Comparison of ENCODE assay signal across 14 cellular contexts in genomic region chr6:29724937-29725869, GRCh38. TPM values are rescaled to one million over a fixed set of nuclear protein-coding genes. Genes with fewer than 3 reads are reported as not detected.
DNase-seq lines count a peak whose midpoint lies in the region; FAIRE-seq and TF ChIP-seq lines count a peak whose summit lies in the region.
"Had no signal": no experiment of that assay in that cellular context is flagged by ENCODE, and none has a peak within 500 bp of the region (broad histone marks: within the 10 kb centered on the region; RNA-seq: fewer than 3 reads in every experiment).

No MANE protein-coding gene starts in this region.

- H2BK15ac ChIP-seq in H9 (ENCODE audit: low read depth, low read length): no peak overlapping the region

- H3K27ac Mint-ChIP-seq in CD14-positive monocyte (peak overlapping the region in 6 of 7 donors; percentile 30 to 99 (median 96)), astrocyte (ENCODE audit: unreplicated experiment) (no peak overlapping the region), neural progenitor cell (no peak overlapping the region), endodermal cell (no peak overlapping the region), H9 (no peak overlapping the region), endothelial cell (ENCODE audit: unreplicated experiment) (no peak overlapping the region)

- no peak overlapping the region for H4K5ac ChIP-seq in H9 (ENCODE audit: insufficient read length, low read depth, low read length)

- DNase-seq in CD14-positive monocyte (ENCODE audit: low spot score) (no peak), astrocyte (ENCODE audit: low read depth) (no peak), neural progenitor cell (ENCODE audit: low spot score) (no peak), endodermal cell (no peak), NCI-H146 treated with DMSO at 0.1 percent for 48 hours (lab: John Stamatoyannopoulos, UW; ENCODE audit: unreplicated experiment) (no peak), H9 (no peak), endothelial cell (ENCODE audit: low spot score) (no peak)
- DNase-seq: dorsolateral prefrontal cortex, GM23248, kidney glomerular epithelial cell, NCI-H526, pancreas had no signal

- no peak overlapping the region for H4K91ac ChIP-seq in H9 (ENCODE audit: insufficient read length, low read depth, low read length)

- H3T11ph ChIP-seq in H9 (ENCODE audit: low read length): no peak overlapping the region

- H3K23ac ChIP-seq in H9 (ENCODE audit: insufficient read length, low read depth, low read length): no peak overlapping the region

- TF ChIP-seq CTCF in CD14-positive monocyte (IDR thresholded peaks at IDR 0.05) (no peak), astrocyte (IDR thresholded peaks at IDR 0.05; ENCODE audit: insufficient read depth, low read depth, low read length) (no peak), neural progenitor cell (IDR thresholded peaks at IDR 0.05) (no peak), endodermal cell (conservative IDR thresholded peaks at IDR 0.05) (no peak), H9 (conservative IDR thresholded peaks at IDR 0.05) (no peak), endothelial cell (IDR thresholded peaks at IDR 0.05; ENCODE audit: unreplicated experiment) (no peak)

- H2BK5ac ChIP-seq in H9 (ENCODE audit: insufficient read length, low read length): no peak overlapping the region

- H3K27me3 ChIP-seq in astrocyte (ENCODE audit: insufficient read depth, low read length) (peaks cover 8% of the 10 kb centered on the region), neural progenitor cell (peaks cover 85% of the 10 kb centered on the region), endodermal cell (ENCODE audit: control insufficient read depth, insufficient read depth, low read length, poor library complexity, severe bottlenecking) (peaks cover 64% of the 10 kb centered on the region), H9 (ENCODE audit: insufficient read depth, low read length) (peaks cover 9% of the 10 kb centered on the region; the same call in 1 of the 2 replicates)
- H3K27me3 ChIP-seq: gastroesophageal sphincter, pancreas had no signal

- H3K9ac ChIP-seq in astrocyte (ENCODE audit: low read length) (no peak overlapping the region), neural progenitor cell (no peak overlapping the region), endodermal cell (ENCODE audit: extremely low read depth, low read length, poor library complexity, severe bottlenecking) (no peak overlapping the region), H9 (ENCODE audit: extremely low read depth, insufficient read length, low read length) (no peak overlapping the region)
- H3K9ac ChIP-seq: GM23248 had no signal

- H3K9me3 Mint-ChIP-seq in CD14-positive monocyte: peaks cover 0 to 8% (median 1%) of the 10 kb centered on the region in 7 donors
- H3K9me3 Mint-ChIP-seq in astrocyte (ENCODE audit: unreplicated experiment): peaks cover 18% of the 10 kb centered on the region
- H3K9me3 Mint-ChIP-seq in neural progenitor cell: peaks cover 2% of the 10 kb centered on the region
- no peaks in the 10 kb centered on the region for H3K9me3 Mint-ChIP-seq in endodermal cell
- H3K9me3 Mint-ChIP-seq in H9: no peaks in the 10 kb centered on the region
- no peaks in the 10 kb centered on the region for H3K9me3 Mint-ChIP-seq in endothelial cell (ENCODE audit: unreplicated experiment)

- peak; percentile 1 for TF ChIP-seq POLR2A in GM10847 (IDR thresholded peaks at IDR 0.05; ENCODE audit: extremely low read depth, insufficient read length)

- H3K56ac ChIP-seq in H9 (ENCODE audit: insufficient read length, low read depth, low read length): no peak overlapping the region

- H3K27me3 Mint-ChIP-seq in CD14-positive monocyte (ENCODE audit: low read depth in 3 of 3) (peaks cover 1 to 7% (median 5%) of the 10 kb centered on the region in 3 donors), astrocyte (ENCODE audit: low read depth, unreplicated experiment) (peaks cover 66% of the 10 kb centered on the region), neural progenitor cell (ENCODE audit: insufficient read depth, low read depth) (peaks cover 45% of the 10 kb centered on the region), endodermal cell (ENCODE audit: insufficient read depth) (peaks cover 80% of the 10 kb centered on the region), H9 (ENCODE audit: low read depth) (peaks cover 58% of the 10 kb centered on the region), endothelial cell (ENCODE audit: unreplicated experiment) (peaks cover 10% of the 10 kb centered on the region)

- H3K4me3 ChIP-seq in astrocyte (ENCODE audit: insufficient read depth, low read depth, low read length): no peak overlapping the region
- H3K4me3 ChIP-seq in neural progenitor cell: no peak overlapping the region
- H3K4me3 ChIP-seq in endodermal cell (ENCODE audit: low read length): no peak overlapping the region

- no peak overlapping the region for H4K8ac ChIP-seq in H9 (replicated peaks; ENCODE audit: insufficient read length, low read depth, low read length)

- peaks cover 4% of the 10 kb centered on the region for H3K23me2 ChIP-seq in H9 (ENCODE audit: insufficient read length, low read depth, low read length, poor library complexity, severe bottlenecking)

- no peak overlapping the region; the same call in 1 of the 2 replicates for H3K14ac ChIP-seq in H9 (ENCODE audit: insufficient read depth, low read length)

- no peaks in the 10 kb centered on the region for H3F3A ChIP-seq in neural progenitor cell (ENCODE audit: low read depth)

- peaks cover 52% of the 10 kb centered on the region for H3K4me1 Mint-ChIP-seq in CD14-positive monocyte
- H3K4me1 Mint-ChIP-seq in astrocyte (ENCODE audit: low read depth, unreplicated experiment): no peaks in the 10 kb centered on the region
- H3K4me1 Mint-ChIP-seq in neural progenitor cell: no peaks in the 10 kb centered on the region
- no peaks in the 10 kb centered on the region for H3K4me1 Mint-ChIP-seq in endodermal cell
- peaks cover 6 to 10% of the 10 kb centered on the region in 2 experiments for H3K4me1 Mint-ChIP-seq in H9
- no peaks in the 10 kb centered on the region for H3K4me1 Mint-ChIP-seq in endothelial cell (ENCODE audit: unreplicated experiment)

- H2AK5ac ChIP-seq in H9 (ENCODE audit: insufficient read length, low read length): no peak overlapping the region

- H3K27ac ChIP-seq in astrocyte (ENCODE audit: low read depth, low read length): no peak overlapping the region
- H3K27ac ChIP-seq in neural progenitor cell: no peak overlapping the region
- H3K27ac ChIP-seq in endodermal cell (ENCODE audit: low read depth, low read length): no peak overlapping the region
- no peak overlapping the region for H3K27ac ChIP-seq in H9 (ENCODE audit: insufficient read length, low read depth, low read length)
- H3K27ac ChIP-seq: GM23248, pancreas had no signal

- H2BK20ac ChIP-seq in H9 (ENCODE audit: low read depth, low read length, poor library complexity, severe bottlenecking): no peak overlapping the region

- no peak overlapping the region for H3K4ac ChIP-seq in H9 (ENCODE audit: low read depth, low read length)

- H3K4me2 ChIP-seq in astrocyte (ENCODE audit: low read length) (no peak overlapping the region), neural progenitor cell (no peak overlapping the region), H9 (ENCODE audit: insufficient read depth, insufficient read length, low read length) (no peak overlapping the region)

- FAIRE-seq in astrocyte (lab: Jason Lieb, UNC): no peak
- FAIRE-seq: pancreas had no signal

- H2BK12ac ChIP-seq in H9 (ENCODE audit: insufficient read length, low read depth, low read length): no peak overlapping the region

- H2AFZ ChIP-seq in astrocyte (ENCODE audit: low read depth, low read length): no peak overlapping the region
- no peak overlapping the region for H2AFZ ChIP-seq in neural progenitor cell (replicated peaks)
- H2AFZ ChIP-seq in H9 (ENCODE audit: low read length): no peak overlapping the region

- H4K20me1 ChIP-seq in astrocyte (ENCODE audit: insufficient read depth, low read length) (no peaks in the 10 kb centered on the region), neural progenitor cell (ENCODE audit: low read depth) (peaks cover 3% of the 10 kb centered on the region), H9 (ENCODE audit: control insufficient read depth, insufficient read depth, insufficient read length) (no peaks in the 10 kb centered on the region)

- no peaks in the 10 kb centered on the region for H3K4me1 ChIP-seq in astrocyte (ENCODE audit: insufficient read depth, low read length)
- H3K4me1 ChIP-seq in neural progenitor cell: no peaks in the 10 kb centered on the region
- peaks cover 3% of the 10 kb centered on the region for H3K4me1 ChIP-seq in endodermal cell (ENCODE audit: control insufficient read depth, insufficient read depth, low read length)
- H3K4me1 ChIP-seq in H9 (ENCODE audit: insufficient read depth, low read length): no peaks in the 10 kb centered on the region; the same call in 1 of the 2 replicates
- H3K4me1 ChIP-seq: pancreas had no signal

- H3K9me3 ChIP-seq in astrocyte (ENCODE audit: insufficient read depth, low read depth, low read length) (no peaks in the 10 kb centered on the region), neural progenitor cell (ENCODE audit: low read depth) (no peaks in the 10 kb centered on the region), endodermal cell (ENCODE audit: control insufficient read depth, low read length) (no peaks in the 10 kb centered on the region), H9 (ENCODE audit: control insufficient read depth, low read depth, low read length) (no peaks in the 10 kb centered on the region)
- H3K9me3 ChIP-seq: gastroesophageal sphincter, pancreas had no signal

- 84 to 94% methylated on average over 6 to 11 of the region's 11 CpGs for WGBS in endodermal cell (ENCODE audit: insufficient coverage in 1 of 2, insufficient read length in 1 of 2), 2 experiments
- no CpG with 5 or more reads among the region's 11 CpGs for WGBS in H9 (ENCODE audit: extremely low coverage, insufficient read length, low lambda C conversion rate)

- H3K18ac ChIP-seq in H9 (ENCODE audit: insufficient read length, low read depth, low read length): no peak overlapping the region

- peak overlapping the region; percentile 93 to 95 for H3K4me3 Mint-ChIP-seq in CD14-positive monocyte
- peak overlapping the region; percentile 72 for H3K4me3 Mint-ChIP-seq in astrocyte (ENCODE audit: unreplicated experiment)
- H3K4me3 Mint-ChIP-seq in neural progenitor cell: peak overlapping the region; percentile 79
- no peak overlapping the region for H3K4me3 Mint-ChIP-seq in endodermal cell
- H3K4me3 Mint-ChIP-seq in H9: peak overlapping the region in 1 of 2 experiments; percentile 86; a peak in 2 of 5 replicates
- H3K4me3 Mint-ChIP-seq in endothelial cell (ENCODE audit: unreplicated experiment): no peak overlapping the region

- H3K36me3 Mint-ChIP-seq in CD14-positive monocyte (peaks cover 45% of the 10 kb centered on the region in 2 donors), astrocyte (ENCODE audit: low read depth, unreplicated experiment) (peaks cover 9% of the 10 kb centered on the region), neural progenitor cell (no peaks in the 10 kb centered on the region), endodermal cell (ENCODE audit: low read depth) (no peaks in the 10 kb centered on the region), H9 (ENCODE audit: insufficient read depth in 1 of 3, low read depth in 3 of 3) (peaks cover 0 to 3% (median 2%) of the 10 kb centered on the region in 3 experiments; a peak in 3 of 7 replicates), endothelial cell (ENCODE audit: low read depth, unreplicated experiment) (no peaks in the 10 kb centered on the region)

- H2BK120ac ChIP-seq in H9 (ENCODE audit: low read depth, low read length, poor library complexity, severe bottlenecking): no peak overlapping the region

- H3K79me1 ChIP-seq in H9 (ENCODE audit: insufficient read depth, low read depth, low read length, poor library complexity, severe bottlenecking): no peaks in the 10 kb centered on the region

- H3K79me2 ChIP-seq in astrocyte (ENCODE audit: insufficient read depth, low read length) (no peaks in the 10 kb centered on the region), neural progenitor cell (ENCODE audit: low read depth) (no peaks in the 10 kb centered on the region), H9 (ENCODE audit: insufficient read depth, low read length) (no peaks in the 10 kb centered on the region)

- H3K36me3 ChIP-seq in astrocyte (ENCODE audit: insufficient read depth, low read length): no peaks in the 10 kb centered on the region
- H3K36me3 ChIP-seq in neural progenitor cell: no peaks in the 10 kb centered on the region
- H3K36me3 ChIP-seq in endodermal cell (ENCODE audit: control insufficient read depth, insufficient read depth, low read length): no peaks in the 10 kb centered on the region
- H3K36me3 ChIP-seq: pancreas had no signal

- intact Hi-C loops in CD14-positive monocyte (cut with micrococcal nuclease): loop anchor here in 1 of 2 donors (10.0 kb wide), 1 partner anchor 220 kb away; the partner anchor contains the start of gene HLA-A

RNA-seq across cellular contexts. Expression of gene HLA-F, which starts 2.0 kb away (rescaled TPM):
- polyA plus RNA-seq in CD14-positive monocyte: 100 to 1,000 TPM; 283 to 394 TPM
- 6.0 and 7.4 TPM in 2 replicates for total RNA-seq in astrocyte
- 0.56 TPM in 1 of 2 replicates, not detected in the other for total RNA-seq in neural progenitor cell (ENCODE audit: low replicate concordance)
- total RNA-seq in endodermal cell: 1 to 10 TPM in 1 of 2 donors, under 1 TPM in 1; 0.48 to 3.9 TPM
- polyA plus RNA-seq in endodermal cell (2013, experiment 1 of 2): 2.4 TPM
- polyA plus RNA-seq in endodermal cell (2013, experiment 2 of 2): 2.7 TPM
- 7.0 and 7.4 TPM in 2 replicates for total RNA-seq in H9 (2021)
- total RNA-seq in endothelial cell (ENCODE audit: unreplicated experiment): 5.1 TPM

RNA-seq across cellular contexts. Expression of gene ZFP57, which starts 44.3 kb away (rescaled TPM):
- polyA plus RNA-seq in CD14-positive monocyte: not detected
- 0.36 and 0.50 TPM in 2 replicates for total RNA-seq in astrocyte
- not detected in 2 replicates for total RNA-seq in neural progenitor cell (ENCODE audit: low replicate concordance)
- under 1 TPM; 0.24 to 0.59 TPM for total RNA-seq in endodermal cell
- polyA plus RNA-seq in endodermal cell (2013, experiment 1 of 2): 0.11 TPM
- not detected for polyA plus RNA-seq in endodermal cell (2013, experiment 2 of 2)
- 1.4 and 1.7 TPM in 2 replicates for total RNA-seq in H9 (2021)
- total RNA-seq in endothelial cell (ENCODE audit: unreplicated experiment): 1.0 TPM
- total RNA-seq: GM23248 had no signal
- polyA plus RNA-seq: GM23248 had no signal

Comparison
In these comparisons a context has a peak if more than half of its experiments do, and no peak if none do; other contexts are left out.
1. H3K27ac Mint-ChIP-seq: peak in CD14-positive monocyte (6 of 7); none in astrocyte (single experiment), neural progenitor cell (single experiment), endodermal cell (single experiment), H9 (0 of 3) and endothelial cell (single experiment).
2. H3K4me3 Mint-ChIP-seq: peak in CD14-positive monocyte (2 of 2), astrocyte (single experiment) and neural progenitor cell (single experiment); none in endodermal cell (single experiment) and endothelial cell (single experiment).